In genomic region chr1:212635141-212635601, GRCh38 we compare ENCODE assay signal across 10 cellular contexts. TPM values are rescaled to one million over a fixed set of nuclear protein-coding genes. Genes with fewer than 3 reads are reported as not detected.
DNase-seq lines count a peak whose midpoint lies in the region; ATAC-seq, FAIRE-seq and TF ChIP-seq lines count a peak whose summit lies in the region.
"Had no signal": no experiment of that assay in that cellular context is flagged by ENCODE, and none has a peak within 500 bp of the region (broad histone marks: within the 10 kb centered on the region; RNA-seq: fewer than 3 reads in every experiment).

No MANE protein-coding gene starts in this region.

- H3K9me3 ChIP-seq in kidney (ENCODE audit: control insufficient read depth in 1 of 2, low read length in 2 of 2), result no peaks in the 10 kb centered on the region

- H3K27ac Mint-ChIP-seq in WTC11, result no peak overlapping the region; the same call in 1 of the 2 replicates

- peak overlapping the region in 1 of 2 donors; percentile 83 for H3K27ac ChIP-seq in kidney (ENCODE audit: low read depth in 2 of 2, low read length in 2 of 2)

- H3K4me3 Mint-ChIP-seq in WTC11, result no peak overlapping the region

- no peak overlapping the region for H3K4me3 ChIP-seq in kidney (ENCODE audit: low read length in 2 of 2)

- DNase-seq in AG08396 (ENCODE audit: low spot score) (peak; percentile 36), WTC11 (ENCODE audit: low spot score) (no peak), kidney tubule cell (ENCODE audit: low spot score) (peak; percentile 92), NCI-H2227 treated with DMSO at 0.1 percent for 48 hours (lab: John Stamatoyannopoulos, UW) (no peak), kidney (no peak)
- DNase-seq: stimulated activated CD4-positive, alpha-beta T cell treated with anti-CD3 and anti-CD28 coated beads, Interleukin-1b, Interleukin-23, amount 100 ng/mL, for 48 hours had no signal

- FAIRE-seq in kidney (lab: Jason Lieb, UNC), result no peak
- FAIRE-seq: TTC549 had no signal

- intact Hi-C loops in kidney (cut with DNase I), result no loop called here

- peaks cover 3% of the 10 kb centered on the region for H3K27me3 Mint-ChIP-seq in WTC11 (ENCODE audit: low read depth)

- peaks cover 8% of the 10 kb centered on the region for H3K36me3 Mint-ChIP-seq in WTC11

- no peaks in the 10 kb centered on the region for H3K36me3 ChIP-seq in kidney (ENCODE audit: control insufficient read depth in 1 of 2, insufficient read depth in 2 of 2, low read length in 2 of 2)

- no peak overlapping the region for H3K9ac ChIP-seq in kidney (ENCODE audit: low read length in 2 of 2)

- POLR2A ChIA-PET in WTC11 (lab: Charles Lee), result no interaction called here

- ATAC-seq in GM19463 (IDR thresholded peaks at IDR 0.05; ENCODE audit: unreplicated experiment) (peak; percentile 43), WTC11 (peak; percentile 19; the same call in 1 of the 2 replicates), GM19324 (IDR thresholded peaks at IDR 0.05; ENCODE audit: low FRiP score, unreplicated experiment) (no peak), GM18858 (IDR thresholded peaks at IDR 0.05; ENCODE audit: unreplicated experiment) (no peak)

- TF ChIP-seq CTCF in WTC11 (IDR thresholded peaks at IDR 0.05) (no peak), kidney (IDR thresholded peaks at IDR 0.05; ENCODE audit: borderline replicate concordance, extremely low read depth, insufficient read depth) (no peak)

- H3K9me3 Mint-ChIP-seq in WTC11, result peaks cover 13% of the 10 kb centered on the region

- no peaks in the 10 kb centered on the region for H3K4me1 ChIP-seq in kidney (ENCODE audit: control insufficient read depth in 1 of 2, insufficient read depth in 1 of 2, low read depth in 1 of 2, low read length in 2 of 2)

- CTCF ChIA-PET in WTC11 (lab: Charles Lee), result interaction anchor here (1.0 kb wide), 1 partner anchor 158 kb away, joined by 3 read pairs; no protein-coding TSS in a partner anchor

- H3K4me1 Mint-ChIP-seq in WTC11, result peaks cover 15% of the 10 kb centered on the region; the same call in 1 of the 2 replicates

TF ChIP-seq in WTC11, 78 proteins besides CTCF, POLR2A, EP300 and RAD21:
- TF ChIP-seq PRRX2 (CRISPR knock-in tag; IDR thresholded peaks at IDR 0.05) (no peak), ZNF396 (CRISPR knock-in tag; IDR thresholded peaks at IDR 0.05; ENCODE audit: borderline replicate concordance) (no peak), TEAD1 (CRISPR knock-in tag; IDR thresholded peaks at IDR 0.05) (no peak), FOXP1 (CRISPR knock-in tag; IDR thresholded peaks at IDR 0.05; ENCODE audit: borderline replicate concordance) (no peak), FOXJ3 (CRISPR knock-in tag; IDR thresholded peaks at IDR 0.05; ENCODE audit: borderline replicate concordance) (no peak), SMAD4 (CRISPR knock-in tag; IDR thresholded peaks at IDR 0.05) (no peak), TP53 (CRISPR knock-in tag; IDR thresholded peaks at IDR 0.05) (no peak), ZNF416 (CRISPR knock-in tag; IDR thresholded peaks at IDR 0.05) (no peak), JUN (CRISPR knock-in tag; IDR thresholded peaks at IDR 0.05) (no peak), ZNF232 (CRISPR knock-in tag; IDR thresholded peaks at IDR 0.05) (no peak), USF2 (CRISPR knock-in tag; IDR thresholded peaks at IDR 0.05) (no peak)
TF ChIP-seq in WTC11: peak in this region for 0.

RNA-seq across cellular contexts. Expression of gene ATF3, which starts 26.6 kb away (rescaled TPM):
- total RNA-seq in WTC11 (2021), result 12.5 to 19.4 TPM (median 14.6 TPM) in 3 replicates
- 12.8 TPM for total RNA-seq in kidney
- polyA plus RNA-seq in kidney (ENCODE audit: insufficient read depth, low read depth, low replicate concordance), result 14.6 TPM

Comparison
In these comparisons a context has a peak if more than half of its experiments do, and no peak if none do; other contexts are left out.
1. DNase-seq: peak in AG08396 (single experiment) and kidney tubule cell (single experiment); none in WTC11 (single experiment), NCI-H2227 treated with DMSO at 0.1 percent for 48 hours (single experiment) and kidney (single experiment).
2. ATAC-seq: peak in GM19463 (single experiment) and WTC11 (single experiment); none in GM19324 (single experiment) and GM18858 (single experiment).